In the genomic region with DNA sequence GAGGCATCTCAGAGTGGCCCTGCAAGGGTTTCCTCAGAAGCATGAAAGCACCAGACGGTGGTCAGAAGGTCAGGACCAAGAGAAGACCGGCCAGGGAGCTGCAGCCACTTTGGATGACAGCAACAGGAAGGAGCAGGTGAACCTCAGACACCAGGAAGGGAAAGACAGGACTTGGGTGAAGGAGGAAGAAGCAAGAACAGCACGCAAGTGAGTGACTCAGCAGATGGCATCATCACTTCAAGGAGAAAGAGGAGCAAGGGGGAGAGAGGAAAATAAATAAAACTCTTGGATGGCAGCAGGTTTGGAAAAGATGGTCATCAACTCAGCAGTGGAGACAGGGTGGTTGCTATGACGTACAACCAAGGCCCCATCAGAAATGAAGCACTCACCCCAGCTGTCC, we compare ENCODE assay signal across 16 cellular contexts. TPM values are rescaled to one million over a fixed set of nuclear protein-coding genes. Genes with fewer than 3 reads are reported as not detected.
DNase-seq lines count a peak whose midpoint lies in the region; ATAC-seq, FAIRE-seq and TF ChIP-seq lines count a peak whose summit lies in the region.
"Had no signal": no experiment of that assay in that cellular context is flagged by ENCODE, and none has a peak within 500 bp of the region (broad histone marks: within the 10 kb centered on the region; RNA-seq: fewer than 3 reads in every experiment).

No MANE protein-coding gene starts in this region.

- peaks cover 76% of the 10 kb centered on the region for H3K36me3 Mint-ChIP-seq in activated T-helper 2 cell treated with anti-CD3 and anti-CD28 coated beads, Interferon-gamma antibody, Interleukin-2, Interleukin-4, amounts not matched to agents 10 μg/mL and 5 μg/mL and 100 μg/mL, durations not matched to agents 14 hours and 24 hours and 36 hours (ENCODE audit: low read depth)
- H3K36me3 Mint-ChIP-seq in CD4-positive, alpha-beta T cell (ENCODE audit: low read depth): peaks cover 28% of the 10 kb centered on the region

- no peak for TF ChIP-seq POLR2A in transverse colon (IDR thresholded peaks at IDR 0.05)

- H3K27me3 Mint-ChIP-seq in activated T-helper 2 cell treated with anti-CD3 and anti-CD28 coated beads, Interferon-gamma antibody, Interleukin-2, Interleukin-4, amounts not matched to agents 10 μg/mL and 5 μg/mL and 100 μg/mL, durations not matched to agents 14 hours and 24 hours and 36 hours (ENCODE audit: low read depth): no peaks in the 10 kb centered on the region
- no peaks in the 10 kb centered on the region for H3K27me3 Mint-ChIP-seq in CD4-positive, alpha-beta T cell
- H3K27me3 Mint-ChIP-seq: CD8-positive, alpha-beta memory T cell had no signal

- H3K9me3 Mint-ChIP-seq in activated T-helper 2 cell treated with anti-CD3 and anti-CD28 coated beads, Interferon-gamma antibody, Interleukin-2, Interleukin-4, amounts not matched to agents 10 μg/mL and 5 μg/mL and 100 μg/mL, durations not matched to agents 14 hours and 24 hours and 36 hours: no peaks in the 10 kb centered on the region
- H3K9me3 Mint-ChIP-seq in CD4-positive, alpha-beta T cell: no peaks in the 10 kb centered on the region
- H3K9me3 Mint-ChIP-seq: CD8-positive, alpha-beta memory T cell; neural crest cell had no signal

- peak overlapping the region; percentile 8 for H3K27ac Mint-ChIP-seq in activated T-helper 2 cell treated with anti-CD3 and anti-CD28 coated beads, Interferon-gamma antibody, Interleukin-2, Interleukin-4, amounts not matched to agents 10 μg/mL and 5 μg/mL and 100 μg/mL, durations not matched to agents 14 hours and 24 hours and 36 hours
- H3K27ac Mint-ChIP-seq in CD4-positive, alpha-beta T cell: no peak overlapping the region

- no peak for TF ChIP-seq EP300 in transverse colon (IDR thresholded peaks at IDR 0.05; ENCODE audit: low read depth)

- no peak for FAIRE-seq in frontal cortex (lab: Jason Lieb, UNC)

- POLR2A ChIA-PET in CD4-positive, alpha-beta T cell (lab: Charles Lee): no interaction called here

- intact Hi-C loops in activated T-helper 2 cell treated with anti-CD3 and anti-CD28 coated beads, Interferon-gamma antibody, Interleukin-2, Interleukin-4, amounts not matched to agents 10 μg/mL and 5 μg/mL and 100 μg/mL, durations not matched to agents 14 hours and 24 hours and 36 hours (cut with micrococcal nuclease): no loop called here
- intact Hi-C loops in transverse colon (cut with DNase I; ENCODE audit: low total_unique reads): no loop called here
- intact Hi-C loops in CD4-positive, alpha-beta T cell (cut with DNase I, micrococcal nuclease): no loop called here

- H3K9me3 ChIP-seq in transverse colon: no peaks in the 10 kb centered on the region
- H3K9me3 ChIP-seq in CD4-positive, alpha-beta T cell (ENCODE audit: control insufficient read depth, low read length): no peaks in the 10 kb centered on the region
- H3K9me3 ChIP-seq: sigmoid colon had no signal

- no peak for TF ChIP-seq CTCF in foreskin keratinocyte (conservative IDR thresholded peaks at IDR 0.05)
- TF ChIP-seq CTCF in transverse colon (IDR thresholded peaks at IDR 0.05): no peak
- no peak for TF ChIP-seq CTCF in CD4-positive, alpha-beta T cell (IDR thresholded peaks at IDR 0.05)

- peak; percentile 30 for DNase-seq in Daoy (ENCODE audit: low read depth)
- peak; percentile 84 for DNase-seq in HT1080 (ENCODE audit: low read depth)
- no peak for DNase-seq in activated T-helper 2 cell treated with anti-CD3 and anti-CD28 coated beads, Interferon-gamma antibody, Interleukin-2, Interleukin-4, amounts not matched to agents 10 μg/mL and 5 μg/mL and 100 μg/mL, durations not matched to agents 14 hours and 24 hours and 36 hours (ENCODE audit: low spot score)
- DNase-seq in foreskin keratinocyte: peak in 1 of 2 donors; percentile 30
- DNase-seq in frontal cortex (ENCODE audit: low spot score in 2 of 2): no peak
- DNase-seq in transverse colon: no peak
- no peak for DNase-seq in CD4-positive, alpha-beta T cell
- DNase-seq: activated CD8-positive, alpha-beta memory T cell treated with anti-CD3 and anti-CD28 coated beads, Interleukin-2, amount 50 U/mL, for 48 hours; CD8-positive, alpha-beta memory T cell; Karpas-422; NCI-H2029; SIG-M5; sigmoid colon had no signal

- no peak overlapping the region for H3K4me3 ChIP-seq in transverse colon
- H3K4me3 ChIP-seq: lung, sigmoid colon had no signal

- no peaks in the 10 kb centered on the region for H3K36me3 ChIP-seq in transverse colon

- peaks cover 11% of the 10 kb centered on the region for H3K4me1 Mint-ChIP-seq in activated T-helper 2 cell treated with anti-CD3 and anti-CD28 coated beads, Interferon-gamma antibody, Interleukin-2, Interleukin-4, amounts not matched to agents 10 μg/mL and 5 μg/mL and 100 μg/mL, durations not matched to agents 14 hours and 24 hours and 36 hours (ENCODE audit: low read depth)
- H3K4me1 Mint-ChIP-seq in CD4-positive, alpha-beta T cell (ENCODE audit: low read depth): no peaks in the 10 kb centered on the region
- H3K4me1 Mint-ChIP-seq: neural crest cell had no signal

- H3K4me1 ChIP-seq in foreskin keratinocyte (no peaks in the 10 kb centered on the region), transverse colon (no peaks in the 10 kb centered on the region)
- H3K4me1 ChIP-seq: sigmoid colon had no signal

- no peak overlapping the region for H3K27ac ChIP-seq in foreskin keratinocyte
- H3K27ac ChIP-seq in transverse colon: no peak overlapping the region
- no peak overlapping the region for H3K27ac ChIP-seq in CD4-positive, alpha-beta T cell (ENCODE audit: low read depth, low read length)
- H3K27ac ChIP-seq: sigmoid colon had no signal

- ATAC-seq in foreskin keratinocyte: peak; percentile 81
- ATAC-seq in HG03432 (IDR thresholded peaks at IDR 0.05; ENCODE audit: unreplicated experiment): no peak
- ATAC-seq in CD4-positive, alpha-beta T cell (ENCODE audit: poor library complexity): no peak

- H3K27me3 ChIP-seq in foreskin keratinocyte (no peaks in the 10 kb centered on the region), transverse colon (no peaks in the 10 kb centered on the region)
- H3K27me3 ChIP-seq in CD4-positive, alpha-beta T cell (ENCODE audit: control insufficient read depth, insufficient read depth, low read length): no peaks in the 10 kb centered on the region
- H3K27me3 ChIP-seq: sigmoid colon had no signal

- CTCF ChIA-PET in CD4-positive, alpha-beta T cell (lab: Charles Lee): no interaction called here

- H3K4me3 Mint-ChIP-seq in activated T-helper 2 cell treated with anti-CD3 and anti-CD28 coated beads, Interferon-gamma antibody, Interleukin-2, Interleukin-4, amounts not matched to agents 10 μg/mL and 5 μg/mL and 100 μg/mL, durations not matched to agents 14 hours and 24 hours and 36 hours (ENCODE audit: low read depth): no peak overlapping the region
- no peak overlapping the region for H3K4me3 Mint-ChIP-seq in CD4-positive, alpha-beta T cell
- H3K4me3 Mint-ChIP-seq: CD8-positive, alpha-beta memory T cell; neural crest cell had no signal

- in situ Hi-C loops in transverse colon (cut with MboI; ENCODE audit: low pct_ligation_motif_present in 1 of 4, low pct_unique_long_range_greater_than_20kb in 1 of 4, low sequenced_read_pairs in 3 of 4): no loop called here

- 80 to 100% methylated on average over 1 to 4 of the region's 4 CpGs for WGBS in transverse colon (ENCODE audit: low coverage in 1 of 2), 2 donors

RNA-seq across cellular contexts. Expression of gene NCAPG2, which starts 31.6 kb away (rescaled TPM):
- 57.2 and 60.1 TPM in 2 replicates for total RNA-seq in Daoy (2014; rRNA removed; shearing (Covaris generic))
- 31.6 and 35.7 TPM in 2 replicates for total RNA-seq in HT1080 (2014; rRNA removed; shearing (Covaris generic))
- 46.3 and 48.6 TPM in 2 replicates for polyA plus RNA-seq in HT1080 (2015; cell fraction: cytosol; rRNA removed)
- 77.7 and 91.9 TPM in 2 replicates for polyA plus RNA-seq in HT1080 (2015; cell fraction: nucleus; rRNA removed)
- 94.7 and 101 TPM in 2 replicates for total RNA-seq in activated T-helper 2 cell treated with anti-CD3 and anti-CD28 coated beads, Interferon-gamma antibody, Interleukin-2, Interleukin-4, amounts not matched to agents 10 μg/mL and 5 μg/mL and 100 μg/mL, durations not matched to agents 14 hours and 24 hours and 36 hours
- total RNA-seq in foreskin keratinocyte: 38.1 and 43.7 TPM in 2 replicates
- 13.1 and 18.2 TPM in 2 replicates for polyA plus RNA-seq in foreskin keratinocyte
- total RNA-seq in frontal cortex: 12.2 TPM
- total RNA-seq in transverse colon: 1 to 10 TPM; 3.4 to 9.0 (median 4.3) TPM
- total RNA-seq in CD4-positive, alpha-beta T cell: 10 to 100 TPM in 1 of 2 experiments, 1 to 10 TPM in 1; 9.9 to 11.8 TPM

Comparison
In these comparisons a context has a peak if more than half of its experiments do, and no peak if none do; other contexts are left out.
1. DNase-seq: peak in Daoy (single experiment) and HT1080 (single experiment); none in activated T-helper 2 cell treated with anti-CD3 and anti-CD28 coated beads, Interferon-gamma antibody, Interleukin-2, Interleukin-4, amounts not matched to agents 10 μg/mL and 5 μg/mL and 100 μg/mL, durations not matched to agents 14 hours and 24 hours and 36 hours (single experiment), frontal cortex (0 of 2), transverse colon (single experiment) and CD4-positive, alpha-beta T cell (0 of 10).